ENCODE assay signal across 10 cellular contexts in the genomic region with DNA sequence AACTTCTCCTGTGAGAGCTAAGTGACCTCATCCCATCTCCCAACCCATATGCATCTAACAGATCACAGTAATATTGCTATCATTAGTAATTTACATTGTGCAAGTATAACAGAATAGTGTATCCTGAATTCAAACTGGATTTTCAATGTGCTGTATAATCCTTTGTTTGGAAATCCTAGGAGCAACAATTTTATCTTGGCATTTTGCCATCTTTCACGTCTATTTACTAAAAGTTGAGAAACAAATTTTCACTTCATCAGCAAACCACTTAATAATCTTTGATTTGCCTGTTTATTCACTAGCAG. TPM values are rescaled to one million over a fixed set of nuclear protein-coding genes. Genes with fewer than 3 reads are reported as not detected.
DNase-seq lines count a peak whose midpoint lies in the region; ATAC-seq and TF ChIP-seq lines count a peak whose summit lies in the region.
"Had no signal": no experiment of that assay in that cellular context is flagged by ENCODE, and none has a peak within 500 bp of the region (broad histone marks: within the 10 kb centered on the region; RNA-seq: fewer than 3 reads in every experiment).

No MANE protein-coding gene starts in this region.

- TF ChIP-seq POLR2A in esophagus muscularis mucosa (IDR thresholded peaks at IDR 0.05; ENCODE audit: low read depth): no peak

- CTCF ChIA-PET in activated CD8-positive, alpha-beta T cell treated with anti-CD3 and anti-CD28 coated beads for 36 hours (lab: Charles Lee): interaction anchor here (0.7 to 10.2 kb wide), 8 partner anchors 14 to 126 kb away, joined by 3 to 168 read pairs (median 4); no protein-coding TSS in a partner anchor
- CTCF ChIA-PET in activated CD8-positive, alpha-beta T cell treated with anti-CD3 and anti-CD28 coated beads, Interleukin-2, amount 10 ng/mL, durations not matched to agents 7 days and 5 days (lab: Charles Lee): interaction anchor here (0.7 to 15.5 kb wide), 10 partner anchors 9 to 153 kb away, joined by 3 to 195 read pairs (median 4); partner anchors contain the start of gene GALM

- H3K4me1 ChIP-seq in esophagus muscularis mucosa (peaks cover 46 to 77% (median 72%) of the 10 kb centered on the region in 4 donors), skeletal muscle tissue (ENCODE audit: control insufficient read depth in 3 of 3, insufficient read depth in 3 of 3, low read length in 3 of 3) (peaks cover 30 to 40% (median 36%) of the 10 kb centered on the region in 3 donors)

- intact Hi-C loops in activated CD8-positive, alpha-beta T cell treated with anti-CD3 and anti-CD28 coated beads for 36 hours (cut with micrococcal nuclease): no loop called here
- intact Hi-C loops in esophagus muscularis mucosa (cut with DNase I): no loop called here

- peaks cover 28% of the 10 kb centered on the region for H3K36me3 Mint-ChIP-seq in activated CD8-positive, alpha-beta T cell treated with anti-CD3 and anti-CD28 coated beads for 36 hours (ENCODE audit: low read depth)
- H3K36me3 Mint-ChIP-seq in activated CD8-positive, alpha-beta T cell treated with anti-CD3 and anti-CD28 coated beads, Interleukin-2, amount 10 ng/mL, durations not matched to agents 7 days and 5 days (ENCODE audit: low read depth): peaks cover 11% of the 10 kb centered on the region

- no peaks in the 10 kb centered on the region for H3K9me3 Mint-ChIP-seq in activated CD8-positive, alpha-beta T cell treated with anti-CD3 and anti-CD28 coated beads for 36 hours
- no peaks in the 10 kb centered on the region for H3K9me3 Mint-ChIP-seq in activated CD8-positive, alpha-beta T cell treated with anti-CD3 and anti-CD28 coated beads, Interleukin-2, amount 10 ng/mL, durations not matched to agents 7 days and 5 days (ENCODE audit: insufficient read depth)

- H3K4me1 Mint-ChIP-seq in activated CD8-positive, alpha-beta T cell treated with anti-CD3 and anti-CD28 coated beads for 36 hours (ENCODE audit: low read depth): peaks cover 57% of the 10 kb centered on the region
- H3K4me1 Mint-ChIP-seq in activated CD8-positive, alpha-beta T cell treated with anti-CD3 and anti-CD28 coated beads, Interleukin-2, amount 10 ng/mL, durations not matched to agents 7 days and 5 days (ENCODE audit: low read depth): peaks cover 59% of the 10 kb centered on the region

- peak overlapping the region; percentile 82 for H3K4me3 Mint-ChIP-seq in activated CD8-positive, alpha-beta T cell treated with anti-CD3 and anti-CD28 coated beads for 36 hours
- no peak overlapping the region for H3K4me3 Mint-ChIP-seq in activated CD8-positive, alpha-beta T cell treated with anti-CD3 and anti-CD28 coated beads, Interleukin-2, amount 10 ng/mL, durations not matched to agents 7 days and 5 days

- POLR2A ChIA-PET in activated CD8-positive, alpha-beta T cell treated with anti-CD3 and anti-CD28 coated beads for 36 hours (lab: Charles Lee): interaction anchor here (0.9 to 14.6 kb wide), 6 partner anchors 19 to 147 kb away, joined by 3 to 209 read pairs (median 8); partner anchors contain the start of genes GALM and SRSF7
- POLR2A ChIA-PET in activated CD8-positive, alpha-beta T cell treated with anti-CD3 and anti-CD28 coated beads, Interleukin-2, amount 10 ng/mL, durations not matched to agents 7 days and 5 days (lab: Charles Lee): interaction anchor here (0.9 to 9.1 kb wide), 4 partner anchors 10 to 150 kb away, joined by 3 to 85 read pairs (median 3); partner anchors contain the start of gene SRSF7

- H3K4me3 ChIP-seq in esophagus muscularis mucosa (peak overlapping the region; percentile 76 to 99 (median 92)), skeletal muscle tissue (ENCODE audit: low read length in 3 of 3) (peak overlapping the region in 1 of 3 donors; percentile 55)

- ATAC-seq in activated CD8-positive, alpha-beta T cell treated with anti-CD3 and anti-CD28 coated beads for 36 hours: no peak
- ATAC-seq in activated CD8-positive, alpha-beta T cell treated with anti-CD3 and anti-CD28 coated beads, Interleukin-2, amount 10 ng/mL, durations not matched to agents 7 days and 5 days: no peak
- ATAC-seq in GM21381 (IDR thresholded peaks at IDR 0.05; ENCODE audit: unreplicated experiment): no peak
- no peak for ATAC-seq in HG03354 (IDR thresholded peaks at IDR 0.05; ENCODE audit: poor library complexity, severe bottlenecking, unreplicated experiment)
- ATAC-seq in HG03097 (IDR thresholded peaks at IDR 0.05; ENCODE audit: low FRiP score, unreplicated experiment): no peak

- DNase-seq in activated CD8-positive, alpha-beta T cell treated with anti-CD3 and anti-CD28 coated beads for 36 hours: no peak
- DNase-seq in activated CD8-positive, alpha-beta T cell treated with anti-CD3 and anti-CD28 coated beads, Interleukin-2, amount 10 ng/mL, durations not matched to agents 7 days and 5 days: no peak
- DNase-seq in OCI-M1 (lab: John Stamatoyannopoulos, UW) (peak; percentile 27), esophagus muscularis mucosa (ENCODE audit: extremely low spot score) (no peak)
- DNase-seq: activated CD8-positive, alpha-beta memory T cell treated with anti-CD3 and anti-CD28 coated beads for 24 hours had no signal

- no peak for TF ChIP-seq EP300 in esophagus muscularis mucosa (IDR thresholded peaks at IDR 0.05)

- H3K9ac ChIP-seq in skeletal muscle tissue (ENCODE audit: low read depth in 1 of 3, low read length in 3 of 3): peak overlapping the region; percentile 15 to 57 (median 46)

- no peaks in the 10 kb centered on the region for H3K9me3 ChIP-seq in esophagus muscularis mucosa
- H3K9me3 ChIP-seq in skeletal muscle tissue (ENCODE audit: control insufficient read depth in 3 of 3, low read length in 3 of 3): no peaks in the 10 kb centered on the region

- WGBS in esophagus muscularis mucosa: 0% methylated on average over 1 of the region's 1 CpG

- peak overlapping the region; percentile 79 for H3K27ac Mint-ChIP-seq in activated CD8-positive, alpha-beta T cell treated with anti-CD3 and anti-CD28 coated beads for 36 hours
- H3K27ac Mint-ChIP-seq in activated CD8-positive, alpha-beta T cell treated with anti-CD3 and anti-CD28 coated beads, Interleukin-2, amount 10 ng/mL, durations not matched to agents 7 days and 5 days: no peak overlapping the region

- no peak for TF ChIP-seq CTCF in activated CD8-positive, alpha-beta T cell treated with anti-CD3 and anti-CD28 coated beads for 36 hours (IDR thresholded peaks at IDR 0.05)
- no peak for TF ChIP-seq CTCF in esophagus muscularis mucosa (IDR thresholded peaks at IDR 0.05)

- no peaks in the 10 kb centered on the region for H3K27me3 Mint-ChIP-seq in activated CD8-positive, alpha-beta T cell treated with anti-CD3 and anti-CD28 coated beads for 36 hours
- H3K27me3 Mint-ChIP-seq in activated CD8-positive, alpha-beta T cell treated with anti-CD3 and anti-CD28 coated beads, Interleukin-2, amount 10 ng/mL, durations not matched to agents 7 days and 5 days (ENCODE audit: low read depth): no peaks in the 10 kb centered on the region

- no peaks in the 10 kb centered on the region for H3K27me3 ChIP-seq in esophagus muscularis mucosa
- H3K27me3 ChIP-seq in skeletal muscle tissue (ENCODE audit: control insufficient read depth in 3 of 3, insufficient read depth in 3 of 3, low read length in 3 of 3): no peaks in the 10 kb centered on the region

- H3K27ac ChIP-seq in esophagus muscularis mucosa (replicated peaks in 1 of 4) (peak overlapping the region; percentile 96 to 100 (median 99)), skeletal muscle tissue (ENCODE audit: low read depth, low read length) (peak overlapping the region; percentile 99)
- H3K27ac ChIP-seq: C4-2B had no signal

- H3K36me3 ChIP-seq in esophagus muscularis mucosa: no peaks in the 10 kb centered on the region
- H3K36me3 ChIP-seq in skeletal muscle tissue (ENCODE audit: control insufficient read depth in 3 of 3, insufficient read depth in 3 of 3, low read length in 3 of 3): no peaks in the 10 kb centered on the region

RNA-seq across cellular contexts. Expression of gene HNRNPLL, which starts 3.8 kb away (rescaled TPM):
- total RNA-seq in activated CD8-positive, alpha-beta T cell treated with anti-CD3 and anti-CD28 coated beads for 36 hours: 10 to 100 TPM; 54.9 to 55.3 TPM
- 10 to 100 TPM; 46.5 to 46.6 TPM for total RNA-seq in activated CD8-positive, alpha-beta T cell treated with anti-CD3 and anti-CD28 coated beads, Interleukin-2, amount 10 ng/mL, durations not matched to agents 7 days and 5 days
- 10 to 100 TPM; 50.2 to 61.5 (median 54.0) TPM for total RNA-seq in esophagus muscularis mucosa
- total RNA-seq in skeletal muscle tissue: 48.0 TPM
